In genomic region chr10:71598673-71599072, GRCh38 we compare ENCODE assay signal across 10 cellular contexts.
A peak's percentile ranks its signal among the peaks of the same experiment; 100 is the strongest.
DNase-seq lines count a peak whose midpoint lies in the region; ATAC-seq, FAIRE-seq and TF ChIP-seq lines count a peak whose summit lies in the region.
"Had no signal": no experiment of that assay in that cellular context is flagged by ENCODE, and none has a peak within 500 bp of the region (broad histone marks: within the 10 kb centered on the region; RNA-seq: fewer than 3 reads in every experiment).

No MANE protein-coding gene starts in this region.

- FAIRE-seq in frontal cortex (lab: Jason Lieb, UNC), result no peak

- H3K9me3 Mint-ChIP-seq in T-cell, result no peaks in the 10 kb centered on the region

- no peak overlapping the region for H3K4me3 Mint-ChIP-seq in T-cell

- ATAC-seq in omental fat pad (ENCODE audit: low FRiP score), result peak; percentile 54
- no peak for ATAC-seq in GM18870 (IDR thresholded peaks at IDR 0.05; ENCODE audit: unreplicated experiment)
- no peak for ATAC-seq in HG03354 (IDR thresholded peaks at IDR 0.05; ENCODE audit: poor library complexity, severe bottlenecking, unreplicated experiment)
- no peak for ATAC-seq in GM18519 (IDR thresholded peaks at IDR 0.05; ENCODE audit: low FRiP score, unreplicated experiment)
- ATAC-seq in T-cell (replicated peaks in 1 of 4), result no peak

- TF ChIP-seq CTCF in omental fat pad (IDR thresholded peaks at IDR 0.05), result no peak

- no peaks in the 10 kb centered on the region for H3K36me3 Mint-ChIP-seq in T-cell

- POLR2A ChIA-PET in T-cell (lab: Charles Lee), result no interaction called here

- H3K27me3 Mint-ChIP-seq in T-cell, result no peaks in the 10 kb centered on the region

- no peak overlapping the region for H3K27ac Mint-ChIP-seq in T-cell

- CTCF ChIA-PET in T-cell (lab: Charles Lee), result interaction anchor here in 1 of 2 donors (0.7 to 1.2 kb wide), 2 partner anchors 61 to 115 kb away, joined by 3 read pairs; no protein-coding TSS in a partner anchor

- H3K4me1 Mint-ChIP-seq in T-cell, result no peaks in the 10 kb centered on the region

- DNase-seq in AG08395 (ENCODE audit: low spot score) (peak; percentile 89), RPMI7951 (ENCODE audit: low read depth) (peak; percentile 78), frontal cortex (ENCODE audit: low spot score in 2 of 2) (peak; percentile 64 to 68), omental fat pad (ENCODE audit: low spot score) (peak; percentile 85), T-cell (no peak)
- DNase-seq: COR-L47, kidney glomerular epithelial cell had no signal

Comparison
In these comparisons a context has a peak if more than half of its experiments do, and no peak if none do; other contexts are left out.
1. DNase-seq: peak in AG08395 (single experiment), RPMI7951 (single experiment), frontal cortex (2 of 2) and omental fat pad (single experiment); none in T-cell (0 of 34).